ENCODE assay signal across 16 cellular contexts in the genomic region with DNA sequence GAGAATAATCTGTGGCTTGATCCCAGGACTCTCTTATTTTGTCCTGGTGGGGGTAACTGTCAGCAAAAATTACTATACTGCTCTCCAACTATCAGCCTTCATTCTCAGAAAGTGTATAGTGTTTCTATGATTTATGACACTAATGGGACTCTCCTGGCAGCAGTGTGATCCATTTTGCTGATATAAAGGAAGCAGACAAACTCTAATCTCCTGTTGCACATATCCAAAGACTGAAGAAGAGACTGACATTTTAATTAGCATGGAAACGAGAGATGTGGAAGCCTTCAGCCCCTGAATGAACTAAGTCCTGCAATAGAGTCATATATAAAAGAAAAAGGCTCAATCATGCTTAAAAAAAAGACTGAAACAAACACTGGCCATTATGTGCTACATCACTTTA.
A peak's percentile ranks its signal among the peaks of the same experiment; 100 is the strongest.
DNase-seq lines count a peak whose midpoint lies in the region; ATAC-seq and TF ChIP-seq lines count a peak whose summit lies in the region.
"Had no signal": no experiment of that assay in that cellular context is flagged by ENCODE, and none has a peak within 500 bp of the region (broad histone marks: within the 10 kb centered on the region; RNA-seq: fewer than 3 reads in every experiment).

No MANE protein-coding gene starts in this region.

- no peaks in the 10 kb centered on the region for H3K79me2 ChIP-seq in DND-41 (ENCODE audit: insufficient read depth, low read length)

- H3K4me3 ChIP-seq in A673 (ENCODE audit: low read depth, low read length, poor library complexity, severe bottlenecking) (no peak overlapping the region), DND-41 (ENCODE audit: low read depth in 1 of 2, low read length in 2 of 2) (no peak overlapping the region), mesenchymal stem cell (ENCODE audit: insufficient read depth in 1 of 2, low read depth in 1 of 2, low read length in 2 of 2) (no peak overlapping the region)
- H3K4me3 ChIP-seq: A549, GM12878, GM23248 had no signal

- H3K18ac ChIP-seq in mesenchymal stem cell (ENCODE audit: low read depth in 1 of 2, low read length in 2 of 2): no peak overlapping the region

- H2BK15ac ChIP-seq in mesenchymal stem cell (ENCODE audit: low read depth, poor library complexity, severe bottlenecking): no peak overlapping the region

- no peak overlapping the region for H2AFZ ChIP-seq in DND-41 (ENCODE audit: low read depth, low read length)
- no peak overlapping the region for H2AFZ ChIP-seq in mesenchymal stem cell (ENCODE audit: low read depth, low read length)
- H2AFZ ChIP-seq: GM23248 had no signal

- no peaks in the 10 kb centered on the region for H3K79me1 ChIP-seq in mesenchymal stem cell (replicated peaks; ENCODE audit: low read length, poor library complexity, severe bottlenecking)

- H3K27ac ChIP-seq in A673 (ENCODE audit: low read depth, low read length, poor library complexity, severe bottlenecking) (no peak overlapping the region), DND-41 (ENCODE audit: low read length) (0 out of 2 replicates have a peak overlapping the region, but pooled peaks have one; percentile 7), mesenchymal stem cell (ENCODE audit: low read length, poor library complexity, severe bottlenecking) (peak overlapping the region; percentile 64)
- H3K27ac ChIP-seq: A549, GM23248, HL-60 had no signal

- H3K4me1 ChIP-seq in A673 (ENCODE audit: insufficient read depth, low read length, poor library complexity, severe bottlenecking) (peaks cover 5% of the 10 kb centered on the region), DND-41 (ENCODE audit: insufficient read depth, low read length) (peaks cover 53% of the 10 kb centered on the region), mesenchymal stem cell (ENCODE audit: control insufficient read depth, insufficient read depth, low read depth, low read length) (peaks cover 4% of the 10 kb centered on the region)

- H3K27me3 ChIP-seq in A673 (replicated peaks; ENCODE audit: insufficient read depth, low read depth, low read length, poor library complexity) (no peaks in the 10 kb centered on the region), DND-41 (ENCODE audit: insufficient read depth, low read length, poor library complexity) (no peaks in the 10 kb centered on the region), mesenchymal stem cell (ENCODE audit: control insufficient read depth in 1 of 2, insufficient read depth in 1 of 2, low read length in 2 of 2) (no peaks in the 10 kb centered on the region)

- H4K8ac ChIP-seq in mesenchymal stem cell (ENCODE audit: low read length): no peak overlapping the region

- H2BK120ac ChIP-seq in mesenchymal stem cell (ENCODE audit: low read depth, low read length): no peak overlapping the region

- no peak overlapping the region for H3K4ac ChIP-seq in mesenchymal stem cell (ENCODE audit: low read depth in 1 of 2, low read length in 2 of 2)

- POLR2A ChIA-PET in A673 (lab: Charles Lee; ENCODE audit: low non-redundant PET): no interaction called here

- BruUV-seq in A673 (replicated peaks; lab: Mats Ljungman, UMichigan): no TSS peak

- DNase-seq in A673 (ENCODE audit: low spot score) (peak; percentile 36), DND-41 (no peak), SK-N-DZ (ENCODE audit: low spot score) (peak; percentile 59), mesenchymal stem cell (no peak), DMS53 treated with DMSO at 0.1 percent for 48 hours (lab: John Stamatoyannopoulos, UW; ENCODE audit: unreplicated experiment) (no peak), NCI-H526 treated with DMSO at 0.1 percent for 48 hours (lab: John Stamatoyannopoulos, UW) (no peak), MV-4-11 (lab: John Stamatoyannopoulos, UW) (no peak)
- DNase-seq: DMS79, NCI-H1930, NCI-H2171 treated with DMSO at 0.1 percent for 48 hours, Right ventricle myocardium superior, SK-N-SH had no signal

- no CpG with 5 or more reads among the region's 1 CpG for WGBS in mesenchymal stem cell

- H3K9ac ChIP-seq in DND-41 (ENCODE audit: low read depth, low read length) (no peak overlapping the region), mesenchymal stem cell (ENCODE audit: low read length) (no peak overlapping the region)
- H3K9ac ChIP-seq: GM23248, SK-N-SH had no signal

- H2BK12ac ChIP-seq in mesenchymal stem cell (ENCODE audit: low read length in 2 of 2): no peak overlapping the region

- intact Hi-C loops in A673 (cut with micrococcal nuclease; ENCODE audit: unreplicated experiment): no loop called here

- H2BK5ac ChIP-seq in mesenchymal stem cell (ENCODE audit: low read depth, low read length, poor library complexity, severe bottlenecking): no peak overlapping the region

- H3K4me2 ChIP-seq in DND-41 (ENCODE audit: insufficient read depth, low read length) (no peak overlapping the region), mesenchymal stem cell (ENCODE audit: low read length, poor library complexity, severe bottlenecking) (no peak overlapping the region)
- H3K4me2 ChIP-seq: SK-N-SH had no signal

- no peaks in the 10 kb centered on the region for H3K9me3 ChIP-seq in A673 (ENCODE audit: low read depth, low read length, poor library complexity, severe bottlenecking)
- no peaks in the 10 kb centered on the region for H3K9me3 ChIP-seq in DND-41 (ENCODE audit: insufficient read depth, low read length, severe bottlenecking)
- peaks cover 3% of the 10 kb centered on the region for H3K9me3 ChIP-seq in mesenchymal stem cell (ENCODE audit: control insufficient read depth, low read length)
- H3K9me3 ChIP-seq: A549, SK-N-SH had no signal

- H3K36me3 ChIP-seq in A673 (ENCODE audit: insufficient read depth, low read length, poor library complexity, severe bottlenecking): no peaks in the 10 kb centered on the region
- no peaks in the 10 kb centered on the region for H3K36me3 ChIP-seq in DND-41 (ENCODE audit: insufficient read depth, low read length)
- H3K36me3 ChIP-seq in mesenchymal stem cell (ENCODE audit: control insufficient read depth in 1 of 2, insufficient read depth in 2 of 2, low read depth in 1 of 2, low read length in 2 of 2): no peaks in the 10 kb centered on the region

- TF ChIP-seq CTCF in A673 (conservative IDR thresholded peaks at IDR 0.05; ENCODE audit: low read depth, low read length) (no peak), DND-41 (IDR thresholded peaks at IDR 0.05; ENCODE audit: borderline replicate concordance, extremely low read depth, low read length, poor library complexity, severe bottlenecking) (no peak)

- ATAC-seq in DND-41 (ENCODE audit: insufficient read depth, low read depth): no peak

- no peak overlapping the region for H3K23ac ChIP-seq in mesenchymal stem cell (ENCODE audit: low read length in 2 of 2)

- no peak overlapping the region for H4K91ac ChIP-seq in mesenchymal stem cell (ENCODE audit: low read length)

- CTCF ChIA-PET in A673 (lab: Charles Lee): no interaction called here

- H2AK5ac ChIP-seq in mesenchymal stem cell (ENCODE audit: low read length, severe bottlenecking): no peak overlapping the region

- H3K14ac ChIP-seq in mesenchymal stem cell (ENCODE audit: low read length in 2 of 2): no peak overlapping the region

- no peaks in the 10 kb centered on the region for H4K20me1 ChIP-seq in DND-41 (ENCODE audit: insufficient read depth, low read length)

Comparison
In these comparisons a context has a peak if more than half of its experiments do, and no peak if none do; other contexts are left out.
1. DNase-seq: peak in A673 (single experiment) and SK-N-DZ (single experiment); none in DND-41 (single experiment), mesenchymal stem cell (single experiment), DMS53 treated with DMSO at 0.1 percent for 48 hours (single experiment), NCI-H526 treated with DMSO at 0.1 percent for 48 hours (single experiment) and MV-4-11 (single experiment).